In the genomic region with DNA sequence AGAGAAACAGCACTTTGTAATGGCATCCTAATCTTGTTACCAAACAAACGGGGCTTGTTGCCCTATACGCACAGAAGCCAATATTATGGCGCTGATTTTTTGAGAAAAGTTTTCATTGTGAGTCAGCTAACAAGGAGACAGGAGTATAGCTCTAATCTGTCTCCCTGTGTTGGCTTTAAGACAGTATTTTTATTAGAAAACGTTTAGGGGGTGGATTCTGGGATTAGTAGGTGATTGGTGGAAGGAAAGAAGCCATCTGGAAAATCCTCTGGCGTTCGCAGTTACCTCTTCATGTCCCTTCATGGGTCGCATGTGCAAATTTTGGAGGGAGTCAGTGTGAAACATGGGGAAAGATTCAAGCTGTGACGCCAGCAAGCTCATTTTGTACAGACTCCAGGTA, we compare ENCODE assay signal across 8 cellular contexts. TPM values are rescaled to one million over a fixed set of nuclear protein-coding genes. Genes with fewer than 3 reads are reported as not detected.
DNase-seq lines count a peak whose midpoint lies in the region; ATAC-seq and TF ChIP-seq lines count a peak whose summit lies in the region.

No MANE protein-coding gene starts in this region.

- peak overlapping the region; percentile 74; the same call in 1 of the 2 replicates for H3K4me3 ChIP-seq in GM23338
- H3K4me3 ChIP-seq in WI38 (ENCODE audit: low read depth, low read length), result peak overlapping the region; percentile 93
- peak overlapping the region; percentile 95 to 96 (median 96) for H3K4me3 ChIP-seq in skeletal muscle tissue (ENCODE audit: low read length in 3 of 3)

- peaks cover 14% of the 10 kb centered on the region for H3K4me1 Mint-ChIP-seq in GM23338
- H3K4me1 Mint-ChIP-seq in glutamatergic neuron (ENCODE audit: low read depth, unreplicated experiment), result peaks cover 5% of the 10 kb centered on the region

- peak overlapping the region; percentile 88; the same call in 1 of the 2 replicates for H2AFZ ChIP-seq in GM23338

- no peaks in the 10 kb centered on the region for H3K9me3 ChIP-seq in skeletal muscle tissue (ENCODE audit: control insufficient read depth in 3 of 3, low read length in 3 of 3)

- H3K36me3 ChIP-seq in GM23338 (ENCODE audit: insufficient read depth) (peaks cover 4% of the 10 kb centered on the region; the same call in 1 of the 2 replicates), skeletal muscle tissue (ENCODE audit: control insufficient read depth in 3 of 3, insufficient read depth in 3 of 3, low read length in 3 of 3) (peaks cover 0 to 3% (median 0%) of the 10 kb centered on the region in 3 donors)

- H3K27me3 ChIP-seq in GM23338 (ENCODE audit: insufficient read depth) (no peaks in the 10 kb centered on the region), skeletal muscle tissue (ENCODE audit: control insufficient read depth in 3 of 3, insufficient read depth in 3 of 3, low read length in 3 of 3) (no peaks in the 10 kb centered on the region)

- CTCF ChIA-PET in GM10248 (lab: Yijun Ruan, JAX), result interaction anchor here (1.0 to 2.0 kb wide), 4 partner anchors 10 to 25 kb away, joined by 3 to 8 read pairs (median 4); no protein-coding TSS in a partner anchor

- H3K4me2 ChIP-seq in GM23338, result peak overlapping the region; percentile 89

- H3K27ac Mint-ChIP-seq in GM23338 (no peak overlapping the region), glutamatergic neuron (ENCODE audit: unreplicated experiment) (no peak overlapping the region)

- DNase-seq in GM23338 (ENCODE audit: low spot score), result peak; percentile 21
- DNase-seq in glutamatergic neuron, result no peak
- no peak for DNase-seq in GM10248 (ENCODE audit: extremely low spot score)
- no peak for DNase-seq in GF-D8 (lab: John Stamatoyannopoulos, UW)
- no peak for DNase-seq in LoVo (ENCODE audit: low spot score)

- no peaks in the 10 kb centered on the region for H3K9me2 ChIP-seq in GM23338 (ENCODE audit: insufficient read depth)

- peaks cover 9% of the 10 kb centered on the region for H3K27me3 Mint-ChIP-seq in GM23338 (ENCODE audit: insufficient read depth, low read depth, poor library complexity)
- peaks cover 9% of the 10 kb centered on the region for H3K27me3 Mint-ChIP-seq in glutamatergic neuron (ENCODE audit: unreplicated experiment)

- H3K36me3 Mint-ChIP-seq in GM23338 (ENCODE audit: low read depth) (peaks cover under 1% of the 10 kb centered on the region; the same call in 2 of the 3 replicates), glutamatergic neuron (ENCODE audit: unreplicated experiment) (no peaks in the 10 kb centered on the region)

- peaks cover 26% of the 10 kb centered on the region for H3K79me2 ChIP-seq in GM23338 (replicated peaks; ENCODE audit: insufficient read depth)

- no peak overlapping the region for H3K27ac ChIP-seq in GM23338 (ENCODE audit: low read depth)
- H3K27ac ChIP-seq in skeletal muscle tissue (ENCODE audit: low read depth, low read length), result peak overlapping the region; percentile 93

- no peaks in the 10 kb centered on the region; the same call in 1 of the 2 replicates for H4K20me1 ChIP-seq in GM23338 (replicated peaks; ENCODE audit: insufficient read depth)

- no peaks in the 10 kb centered on the region for H3F3A ChIP-seq in GM23338 (replicated peaks; ENCODE audit: low read depth)

- peak overlapping the region; percentile 95 to 99 (median 97) for H3K9ac ChIP-seq in skeletal muscle tissue (ENCODE audit: low read depth in 1 of 3, low read length in 3 of 3)

- H3K4me1 ChIP-seq in GM23338 (ENCODE audit: insufficient read depth), result peaks cover 10% of the 10 kb centered on the region; the same call in 1 of the 2 replicates
- H3K4me1 ChIP-seq in skeletal muscle tissue (ENCODE audit: control insufficient read depth in 3 of 3, insufficient read depth in 3 of 3, low read length in 3 of 3), result peaks cover 3 to 13% (median 8%) of the 10 kb centered on the region in 3 donors

- no peak for TF ChIP-seq CTCF in GM23338 (conservative IDR thresholded peaks at IDR 0.05; ENCODE audit: low read depth in 2 of 2)
- TF ChIP-seq CTCF in WI38 (IDR thresholded peaks at IDR 0.05; ENCODE audit: low read depth, low read length), result no peak
- no peak for TF ChIP-seq CTCF in glutamatergic neuron (IDR thresholded peaks at IDR 0.05; ENCODE audit: partially characterized antibody, unreplicated experiment)
- TF ChIP-seq CTCF in GM10248 (IDR thresholded peaks at IDR 0.05; ENCODE audit: control extremely low read depth, extremely low read depth, low read depth, missing control alignments), result no peak

- POLR2A ChIA-PET in GM10248 (lab: Yijun Ruan, JAX), result no interaction called here

- ATAC-seq in GM23338 (no peak), HG03342 (IDR thresholded peaks at IDR 0.05; ENCODE audit: unreplicated experiment) (no peak)

- peak overlapping the region; percentile 90; the same call in 2 of the 3 replicates for H3K4me3 Mint-ChIP-seq in GM23338
- peak overlapping the region; percentile 31 for H3K4me3 Mint-ChIP-seq in glutamatergic neuron (ENCODE audit: unreplicated experiment)

- H3K9me3 Mint-ChIP-seq in GM23338, result no peaks in the 10 kb centered on the region
- H3K9me3 Mint-ChIP-seq in glutamatergic neuron (ENCODE audit: unreplicated experiment), result peaks cover 6% of the 10 kb centered on the region

TF ChIP-seq in GM23338, 12 proteins besides CTCF, POLR2A, EP300 and RAD21 (continues in another document):
- TF ChIP-seq POLR2AphosphoS5 (IDR thresholded peaks at IDR 0.05; ENCODE audit: low read depth) (no peak), ZNF331 (CRISPR knock-in tag; IDR thresholded peaks at IDR 0.05; ENCODE audit: low read depth) (no peak)
- TF ChIP-seq, protein P1, sequence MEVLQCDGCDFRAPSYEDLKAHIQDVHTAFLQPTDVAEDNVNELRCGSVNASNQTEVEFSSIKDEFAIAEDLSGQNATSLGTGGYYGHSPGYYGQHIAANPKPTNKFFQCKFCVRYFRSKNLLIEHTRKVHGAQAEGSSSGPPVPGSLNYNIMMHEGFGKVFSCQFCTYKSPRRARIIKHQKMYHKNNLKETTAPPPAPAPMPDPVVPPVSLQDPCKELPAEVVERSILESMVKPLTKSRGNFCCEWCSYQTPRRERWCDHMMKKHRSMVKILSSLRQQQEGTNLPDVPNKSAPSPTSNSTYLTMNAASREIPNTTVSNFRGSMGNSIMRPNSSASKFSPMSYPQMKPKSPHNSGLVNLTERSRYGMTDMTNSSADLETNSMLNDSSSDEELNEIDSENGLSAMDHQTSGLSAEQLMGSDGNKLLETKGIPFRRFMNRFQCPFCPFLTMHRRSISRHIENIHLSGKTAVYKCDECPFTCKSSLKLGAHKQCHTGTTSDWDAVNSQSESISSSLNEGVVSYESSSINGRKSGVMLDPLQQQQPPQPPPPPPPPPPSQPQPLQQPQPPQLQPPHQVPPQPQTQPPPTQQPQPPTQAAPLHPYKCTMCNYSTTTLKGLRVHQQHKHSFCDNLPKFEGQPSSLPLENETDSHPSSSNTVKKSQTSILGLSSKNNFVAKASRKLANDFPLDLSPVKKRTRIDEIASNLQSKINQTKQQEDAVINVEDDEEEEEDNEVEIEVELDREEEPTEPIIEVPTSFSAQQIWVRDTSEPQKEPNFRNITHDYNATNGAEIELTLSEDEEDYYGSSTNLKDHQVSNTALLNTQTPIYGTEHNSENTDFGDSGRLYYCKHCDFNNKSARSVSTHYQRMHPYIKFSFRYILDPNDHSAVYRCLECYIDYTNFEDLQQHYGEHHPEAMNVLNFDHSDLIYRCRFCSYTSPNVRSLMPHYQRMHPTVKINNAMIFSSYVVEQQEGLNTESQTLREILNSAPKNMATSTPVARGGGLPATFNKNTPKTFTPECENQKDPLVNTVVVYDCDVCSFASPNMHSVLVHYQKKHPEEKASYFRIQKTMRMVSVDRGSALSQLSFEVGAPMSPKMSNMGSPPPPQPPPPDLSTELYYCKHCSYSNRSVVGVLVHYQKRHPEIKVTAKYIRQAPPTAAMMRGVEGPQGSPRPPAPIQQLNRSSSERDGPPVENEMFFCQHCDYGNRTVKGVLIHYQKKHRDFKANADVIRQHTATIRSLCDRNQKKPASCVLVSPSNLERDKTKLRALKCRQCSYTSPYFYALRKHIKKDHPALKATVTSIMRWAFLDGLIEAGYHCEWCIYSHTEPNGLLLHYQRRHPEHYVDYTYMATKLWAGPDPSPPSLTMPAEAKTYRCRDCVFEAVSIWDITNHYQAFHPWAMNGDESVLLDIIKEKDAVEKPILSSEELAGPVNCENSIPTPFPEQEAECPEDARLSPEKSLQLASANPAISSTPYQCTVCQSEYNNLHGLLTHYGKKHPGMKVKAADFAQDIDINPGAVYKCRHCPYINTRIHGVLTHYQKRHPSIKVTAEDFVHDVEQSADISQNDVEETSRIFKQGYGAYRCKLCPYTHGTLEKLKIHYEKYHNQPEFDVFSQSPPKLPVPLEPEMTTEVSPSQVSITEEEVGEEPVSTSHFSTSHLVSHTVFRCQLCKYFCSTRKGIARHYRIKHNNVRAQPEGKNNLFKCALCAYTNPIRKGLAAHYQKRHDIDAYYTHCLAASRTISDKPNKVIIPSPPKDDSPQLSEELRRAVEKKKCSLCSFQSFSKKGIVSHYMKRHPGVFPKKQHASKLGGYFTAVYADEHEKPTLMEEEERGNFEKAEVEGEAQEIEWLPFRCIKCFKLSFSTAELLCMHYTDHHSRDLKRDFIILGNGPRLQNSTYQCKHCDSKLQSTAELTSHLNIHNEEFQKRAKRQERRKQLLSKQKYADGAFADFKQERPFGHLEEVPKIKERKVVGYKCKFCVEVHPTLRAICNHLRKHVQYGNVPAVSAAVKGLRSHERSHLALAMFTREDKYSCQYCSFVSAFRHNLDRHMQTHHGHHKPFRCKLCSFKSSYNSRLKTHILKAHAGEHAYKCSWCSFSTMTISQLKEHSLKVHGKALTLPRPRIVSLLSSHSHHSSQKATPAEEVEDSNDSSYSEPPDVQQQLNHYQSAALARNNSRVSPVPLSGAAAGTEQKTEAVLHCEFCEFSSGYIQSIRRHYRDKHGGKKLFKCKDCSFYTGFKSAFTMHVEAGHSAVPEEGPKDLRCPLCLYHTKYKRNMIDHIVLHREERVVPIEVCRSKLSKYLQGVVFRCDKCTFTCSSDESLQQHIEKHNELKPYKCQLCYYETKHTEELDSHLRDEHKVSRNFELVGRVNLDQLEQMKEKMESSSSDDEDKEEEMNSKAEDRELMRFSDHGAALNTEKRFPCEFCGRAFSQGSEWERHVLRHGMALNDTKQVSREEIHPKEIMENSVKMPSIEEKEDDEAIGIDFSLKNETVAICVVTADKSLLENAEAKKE (CRISPR knock-in tag; IDR thresholded peaks at IDR 0.05), result no peak

RNA-seq across cellular contexts. Expression of gene TMEM237, which starts 0.7 kb away (rescaled TPM):
- 42.0 and 57.7 TPM in 2 replicates for total RNA-seq in GM23338 (2014; rRNA removed; shearing (Covaris generic))
- polyA plus RNA-seq in GM23338 (2016; fragmentation: Nextera tagmentation; extraction: Ambion mirVana), result 46.3 and 48.9 TPM in 2 replicates
- total RNA-seq in glutamatergic neuron (ENCODE audit: unreplicated experiment) (68.8 TPM), skeletal muscle tissue (19.3 TPM)

RNA-seq across cellular contexts. Expression of gene MPP4, which starts 54.4 kb away (rescaled TPM):
- total RNA-seq in GM23338 (2014; rRNA removed; shearing (Covaris generic)), result 0.35 TPM in 1 of 2 replicates, not detected in the other
- polyA plus RNA-seq in GM23338 (2016; fragmentation: Nextera tagmentation; extraction: Ambion mirVana), result 0.09 TPM in 1 of 2 replicates, not detected in the other
- total RNA-seq in glutamatergic neuron (ENCODE audit: unreplicated experiment) (0.25 TPM), skeletal muscle tissue (under 0.01 TPM)
